ENCODE assay signal across 8 cellular contexts in genomic region chr19:46975918-46976782, GRCh38. TPM values are rescaled to one million over a fixed set of nuclear protein-coding genes. Genes with fewer than 3 reads are reported as not detected.
DNase-seq lines count a peak whose midpoint lies in the region; ATAC-seq, FAIRE-seq and TF ChIP-seq lines count a peak whose summit lies in the region.

No MANE protein-coding gene starts in this region.

- no peak for TF ChIP-seq CTCF in A549 (IDR thresholded peaks at IDR 0.05)

- H3K9me3 ChIP-seq in A549 = no peaks in the 10 kb centered on the region

- no peak for TF ChIP-seq POLR2A in A549 (IDR thresholded peaks at IDR 0.05; ENCODE audit: low read length)

- H3K4me1 ChIP-seq in A549 = peaks cover 36% of the 10 kb centered on the region

- POLR2A ChIA-PET in A549 (lab: Yijun Ruan, JAX) = interaction anchor here (0.7 to 0.8 kb wide), 2 partner anchors 116 to 188 kb away, joined by 3 to 4 read pairs; partner anchors contain the start of genes ARHGAP35 and SLC1A5

- no peak for FAIRE-seq in A549 (lab: Jason Lieb, UNC)

- peak in 1 of 2 experiments; percentile 58 for DNase-seq in A549 (ENCODE audit: low read depth in 1 of 2, low spot score in 1 of 2)
- DNase-seq in NCI-H2081 (lab: John Stamatoyannopoulos, UW) = peak; percentile 7 to 69
- peak; percentile 97 for DNase-seq in dermis blood vessel endothelial cell
- DNase-seq in left lobe of liver (ENCODE audit: low spot score) = peak; percentile 94
- DNase-seq in superior temporal gyrus (ENCODE audit: extremely low spot score) = peak; percentile 64
- DNase-seq in NCI-H2227 (lab: John Stamatoyannopoulos, UW; ENCODE audit: unreplicated experiment) = no peak
- no peak for DNase-seq in NCI-H187 treated with DMSO at 0.1 percent for 48 hours (lab: John Stamatoyannopoulos, UW)

- CTCF ChIA-PET in A549 (lab: Yijun Ruan, JAX) = interaction anchor here (0.5 to 11.5 kb wide), 16 partner anchors 10 to 271 kb away, joined by 3 to 156 read pairs (median 4); no protein-coding TSS in a partner anchor

- 63% methylated on average over 18 of the region's 18 CpGs for WGBS in A549 (ENCODE audit: missing lambda C conversion rate)

- ATAC-seq in A549 (peak; percentile 38 to 75), left lobe of liver (peak; percentile 85), HG02798 (IDR thresholded peaks at IDR 0.05; ENCODE audit: poor library complexity, unreplicated experiment) (no peak)

- TF ChIP-seq RAD21 in A549 (conservative IDR thresholded peaks at IDR 0.05 in 1 of 2, IDR thresholded peaks at IDR 0.05 in 1 of 2) = no peak

- TF ChIP-seq EP300 in A549 (IDR thresholded peaks at IDR 0.05) = no peak

- no peak overlapping the region for H3K4me3 ChIP-seq in A549

- peak overlapping the region; percentile 64 for H3K4me2 ChIP-seq in A549

- peak overlapping the region; percentile 61 to 76 for H3K27ac ChIP-seq in A549

TF ChIP-seq in A549, 52 proteins besides CTCF, POLR2A, EP300 and RAD21:
- TF ChIP-seq JUNB (IDR thresholded peaks at IDR 0.05) = no peak
- TF ChIP-seq PBX3 (IDR thresholded peaks at IDR 0.05) = no peak
- no peak for TF ChIP-seq CBX8 (IDR thresholded peaks at IDR 0.05)
- TF ChIP-seq EHF (CRISPR knock-in tag; IDR thresholded peaks at IDR 0.05) = no peak
- no peak for TF ChIP-seq RARB (CRISPR knock-in tag; IDR thresholded peaks at IDR 0.05)
- TF ChIP-seq ZNF302 (CRISPR knock-in tag; IDR thresholded peaks at IDR 0.05) = no peak
- no peak for TF ChIP-seq MYC (IDR thresholded peaks at IDR 0.05; ENCODE audit: borderline replicate concordance, low read length)
- TF ChIP-seq FOSB (CRISPR knock-in tag; IDR thresholded peaks at IDR 0.05) = no peak
- no peak for TF ChIP-seq REST (IDR thresholded peaks at IDR 0.05)
- TF ChIP-seq SREBF2 (IDR thresholded peaks at IDR 0.05) = no peak
- TF ChIP-seq ZFP36 (IDR thresholded peaks at IDR 0.05; ENCODE audit: borderline replicate concordance, partially characterized antibody) = no peak

RNA-seq across cellular contexts. Expression of gene NPAS1, which starts 43.5 kb away (rescaled TPM):
- polyA plus RNA-seq in A549 (2011; rRNA removed) = 1.3 and 1.5 TPM in 2 replicates
- polyA plus RNA-seq in A549 (2012; cell fraction: cytosol; rRNA removed) = 3.6 and 5.4 TPM in 2 replicates
- 5.3 and 7.9 TPM in 2 replicates for polyA plus RNA-seq in A549 (2012; cell fraction: nucleus; rRNA removed)
- 2.3 to 3.5 TPM (median 3.4 TPM) in 3 replicates for polyA plus RNA-seq in A549 (2017; fragmentation: RNase III; extraction: RNeasy Plus Mini Kit Qiagen cat#74134 plus additional on column Dnase treatment)
- polyA minus RNA-seq in A549 (2011; rRNA and poly(A)+ RNA removed) = 0.83 and 1.3 TPM in 2 replicates
- 0.05 and 0.17 TPM in 2 replicates for total RNA-seq in dermis blood vessel endothelial cell
- 0.08 TPM for total RNA-seq in left lobe of liver

Comparison
In these comparisons a context has a peak if more than half of its experiments do, and no peak if none do; other contexts are left out.
1. DNase-seq: peak in NCI-H2081 (2 of 2), dermis blood vessel endothelial cell (single experiment), left lobe of liver (single experiment) and superior temporal gyrus (single experiment); none in NCI-H2227 (single experiment) and NCI-H187 treated with DMSO at 0.1 percent for 48 hours (single experiment).